ENCODE assay signal across 21 cellular contexts in the genomic region with DNA sequence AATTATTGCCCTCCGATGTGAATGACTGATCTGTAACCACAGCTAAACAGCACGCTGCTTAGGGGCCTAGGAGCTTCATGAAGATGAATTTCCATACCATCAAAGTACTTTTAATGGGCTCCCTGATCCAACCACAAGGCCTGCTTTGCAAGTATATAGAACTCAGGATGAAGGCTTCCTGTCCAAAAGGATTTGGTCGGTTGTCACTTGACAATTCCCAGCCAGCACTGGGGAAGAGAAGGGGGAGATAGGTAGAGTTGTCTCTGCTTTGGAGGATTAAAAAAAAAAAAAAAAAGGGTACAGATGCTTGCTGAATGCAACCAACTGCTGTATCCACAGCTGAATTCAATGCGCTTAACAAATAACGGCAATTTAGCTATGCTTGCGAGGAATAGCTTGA.
DNase-seq lines count a peak whose midpoint lies in the region; ATAC-seq, FAIRE-seq and TF ChIP-seq lines count a peak whose summit lies in the region.
"Had no signal": no experiment of that assay in that cellular context is flagged by ENCODE, and none has a peak within 500 bp of the region (broad histone marks: within the 10 kb centered on the region; RNA-seq: fewer than 3 reads in every experiment).

No MANE protein-coding gene starts in this region.

- CTCF ChIA-PET in GM10248 (lab: Yijun Ruan, JAX) = interaction anchor here (1.1 kb wide), 1 partner anchor 14 kb away, joined by 3 read pairs; no protein-coding TSS in a partner anchor

- FAIRE-seq in D721Med (lab: Jason Lieb, UNC) = peak; percentile 6
- FAIRE-seq: A204.1, GM12892, RCC 7860 had no signal

- H3K9me3 Mint-ChIP-seq in nephron progenitor cell = no peaks in the 10 kb centered on the region

- H3K4me3 Mint-ChIP-seq in nephron progenitor cell = no peak overlapping the region
- H3K4me3 Mint-ChIP-seq: B cell; CD14-positive monocyte; T-helper 1 cell treated with Interleukin-12 subunit alpha and Interleukin-12 subunit beta and Interleukin-4 antibody, amounts not matched to agents 30 μg/mL and 1 μg/mL, for 36 hours had no signal

- POLR2A ChIA-PET in GM10248 (lab: Yijun Ruan, JAX) = no interaction called here

- DNase-seq in D721Med (ENCODE audit: insufficient read length, low spot score) (no peak), NCI-H2171 (lab: John Stamatoyannopoulos, UW) (peak; percentile 16), SK-N-DZ (ENCODE audit: low spot score) (peak; percentile 90), nephron progenitor cell (no peak), EL (no peak), GM10248 (ENCODE audit: extremely low spot score) (no peak)
- DNase-seq: DMS79 treated with DMSO at 0.1 percent for 48 hours, Kasumi-1, NCI-H1417, NCI-H187, NCI-H510A, NCI-H774, OCI-M1, Right ventricle myocardium superior had no signal

- peaks cover 12% of the 10 kb centered on the region for H3K36me3 Mint-ChIP-seq in nephron progenitor cell (ENCODE audit: low read depth)
- H3K36me3 Mint-ChIP-seq: CD14-positive monocyte had no signal

- H3K27ac Mint-ChIP-seq in nephron progenitor cell = peak overlapping the region; percentile 84
- H3K27ac Mint-ChIP-seq: B cell; CD14-positive monocyte; T-helper 1 cell treated with Interleukin-12 subunit alpha and Interleukin-12 subunit beta and Interleukin-4 antibody, amounts not matched to agents 30 μg/mL and 1 μg/mL, for 36 hours had no signal

- peaks cover 2% of the 10 kb centered on the region for H3K27me3 Mint-ChIP-seq in nephron progenitor cell (ENCODE audit: low read depth, poor library complexity)
- H3K27me3 Mint-ChIP-seq: B cell had no signal

- TF ChIP-seq CTCF in D721Med (IDR thresholded peaks at IDR 0.05; ENCODE audit: insufficient read depth, missing control alignments) (no peak), nephron progenitor cell (IDR thresholded peaks at IDR 0.05) (no peak), GM10248 (IDR thresholded peaks at IDR 0.05; ENCODE audit: control extremely low read depth, extremely low read depth, low read depth, missing control alignments) (no peak)

- ATAC-seq in GM19455 (IDR thresholded peaks at IDR 0.05; ENCODE audit: unreplicated experiment) = no peak

- peaks cover 23% of the 10 kb centered on the region for H3K4me1 Mint-ChIP-seq in nephron progenitor cell
- H3K4me1 Mint-ChIP-seq: B cell, CD14-positive monocyte had no signal

Comparison
In these comparisons a context has a peak if more than half of its experiments do, and no peak if none do; other contexts are left out.
1. DNase-seq: peak in NCI-H2171 (single experiment) and SK-N-DZ (single experiment); none in D721Med (single experiment), nephron progenitor cell (single experiment), EL (single experiment) and GM10248 (single experiment).